4 cellular contexts compared by ENCODE assay signal in the genomic region with DNA sequence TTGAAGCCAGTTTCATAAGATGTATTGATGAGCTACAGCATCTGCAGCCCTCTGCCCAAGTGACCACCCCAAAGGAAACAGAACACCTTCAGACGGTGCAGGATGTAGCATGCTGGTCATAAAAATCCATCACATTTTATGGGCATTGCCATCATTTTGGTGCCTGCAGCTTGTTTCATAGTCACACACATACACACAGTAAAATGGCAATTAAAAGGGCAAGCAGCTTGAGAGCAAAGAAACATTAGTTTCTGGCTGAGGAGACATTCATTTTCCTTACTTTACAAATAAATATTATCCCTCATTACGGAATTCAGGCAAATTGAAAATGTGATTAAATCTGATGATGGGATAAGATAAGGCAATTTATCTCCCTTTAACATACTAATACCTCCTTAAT. TPM values are rescaled to one million over a fixed set of nuclear protein-coding genes. Genes with fewer than 3 reads are reported as not detected.
"Had no signal": no experiment of that assay in that cellular context is flagged by ENCODE, and none has a peak within 500 bp of the region (broad histone marks: within the 10 kb centered on the region; RNA-seq: fewer than 3 reads in every experiment).

No MANE protein-coding gene starts in this region.

- DNase-seq: GDM1, GF-D8 had no signal

- H3K4me3 ChIP-seq: GM12878 had no signal

- ATAC-seq: GM12878 had no signal

RNA-seq across cellular contexts. Expression of gene MYO5B, which starts 13.4 kb away (rescaled TPM):
- total RNA-seq: G401 had no signal
